Comparison of ENCODE assay signal across 1 cellular context in genomic region chr7:75961194-75961593, GRCh38.
TF ChIP-seq lines count a peak whose summit lies in the region.

No MANE protein-coding gene starts in this region.

TF ChIP-seq in GM23338, 12 proteins besides CTCF, POLR2A, EP300 and RAD21 (continued from another document):
- TF ChIP-seq ZNF462 (CRISPR knock-in tag; IDR thresholded peaks at IDR 0.05) (no peak), ZNF331 (CRISPR knock-in tag; IDR thresholded peaks at IDR 0.05; ENCODE audit: low read depth) (no peak), JUNB (IDR thresholded peaks at IDR 0.05; ENCODE audit: unreplicated experiment) (no peak), REST (IDR thresholded peaks at IDR 0.05; ENCODE audit: unreplicated experiment) (no peak), ZNF114 (CRISPR knock-in tag; IDR thresholded peaks at IDR 0.05) (no peak), STAT1 (IDR thresholded peaks at IDR 0.05; ENCODE audit: unreplicated experiment) (no peak), EZH2phosphoT487 (IDR thresholded peaks at IDR 0.05; ENCODE audit: unreplicated experiment) (no peak)
